Comparison of ENCODE assay signal across 13 cellular contexts in genomic region chr9:81489048-81489447, GRCh38.
"Had no signal": no experiment of that assay in that cellular context is flagged by ENCODE, and none has a peak within 500 bp of the region (broad histone marks: within the 10 kb centered on the region; RNA-seq: fewer than 3 reads in every experiment).

No MANE protein-coding gene starts in this region.

- ATAC-seq: body of pancreas; effector memory CD8-positive, alpha-beta T cell; lower lobe of right lung; stimulated activated naive CD8-positive, alpha-beta T cell treated with anti-CD3 and anti-CD28 coated beads, Interleukin-15, amount 100 ng/mL, for 72 hours had no signal

- DNase-seq: activated CD4-positive, alpha-beta T cell treated with anti-CD3 and anti-CD28 coated beads, Interleukin-2, amount 10 ng/mL, durations not matched to agents 7 days and 5 days; activated CD4-positive, CD25-positive, alpha-beta regulatory T cell; activated CD8-positive, alpha-beta memory T cell treated with anti-CD3 and anti-CD28 coated beads for 24 hours; activated naive CD4-positive, alpha-beta T cell treated with anti-CD3 and anti-CD28 coated beads, Interleukin-2, amount 50 U/mL, for 16 hours; adrenal gland; body of pancreas; effector memory CD8-positive, alpha-beta T cell; hypothalamus; lower lobe of right lung; midbrain; naive B cell; stimulated activated CD4-positive, alpha-beta T cell treated with anti-CD3 and anti-CD28 coated beads, Interleukin-4, amount 100 ng/mL, for 4 hours; stimulated activated naive CD8-positive, alpha-beta T cell treated with anti-CD3 and anti-CD28 coated beads, Interleukin-15, amount 100 ng/mL, for 72 hours had no signal
